1 cellular context compared by ENCODE assay signal in genomic region chr3:128073185-128073725, GRCh38.
TF ChIP-seq lines count a peak whose summit lies in the region.

No MANE protein-coding gene starts in this region.

TF ChIP-seq in endothelial cell of umbilical vein, 7 proteins besides CTCF, POLR2A, EP300 and RAD21:
- no peak for TF ChIP-seq GATA2 (IDR thresholded peaks at IDR 0.05; ENCODE audit: insufficient read depth, insufficient read length, low read depth, low read length)
